20 cellular contexts compared by ENCODE assay signal in genomic region chr11:84056696-84057095, GRCh38.
A peak's percentile ranks its signal among the peaks of the same experiment; 100 is the strongest.
DNase-seq lines count a peak whose midpoint lies in the region; ATAC-seq and TF ChIP-seq lines count a peak whose summit lies in the region.
"Had no signal": no experiment of that assay in that cellular context is flagged by ENCODE, and none has a peak within 500 bp of the region (broad histone marks: within the 10 kb centered on the region; RNA-seq: fewer than 3 reads in every experiment).

No MANE protein-coding gene starts in this region.

- H3K27me3 Mint-ChIP-seq in GM23338 (ENCODE audit: insufficient read depth, low read depth, poor library complexity) (peaks cover 2% of the 10 kb centered on the region), WTC11 (ENCODE audit: low read depth) (no peaks in the 10 kb centered on the region)
- H3K27me3 Mint-ChIP-seq: CD8-positive, alpha-beta memory T cell had no signal

- H3K4me1 Mint-ChIP-seq in GM23338 (no peaks in the 10 kb centered on the region), WTC11 (no peaks in the 10 kb centered on the region)
- H3K4me1 Mint-ChIP-seq: CD8-positive, alpha-beta memory T cell had no signal

- H3K4me3 ChIP-seq in GM23338 (no peak overlapping the region), brain microvascular endothelial cell (ENCODE audit: low read depth, low read length) (no peak overlapping the region)
- H3K4me3 ChIP-seq: BLaER1 treated with 17β-estradiol and CSF1 and Interleukin-3, amounts not matched to agents 10 nM and 100 nM; SK-N-MC had no signal

- H3K9me2 ChIP-seq in GM23338 (ENCODE audit: insufficient read depth), result no peaks in the 10 kb centered on the region

- no peaks in the 10 kb centered on the region for H4K20me1 ChIP-seq in GM23338 (replicated peaks; ENCODE audit: insufficient read depth)
- H4K20me1 ChIP-seq: BLaER1 treated with 17β-estradiol and CSF1 and Interleukin-3, amounts not matched to agents 10 nM and 100 nM had no signal

- DNase-seq in GM23338 (ENCODE audit: low spot score) (no peak), astrocyte of the hippocampus (ENCODE audit: low read depth, low spot score) (peak; percentile 4), kidney tubule cell (ENCODE audit: low spot score) (peak; percentile 14), renal cortical epithelial cell (ENCODE audit: low read depth) (peak; percentile 34), brain microvascular endothelial cell (no peak), WTC11 (ENCODE audit: low spot score) (no peak)
- no peak for DNase-seq in activated CD4-positive, alpha-beta T cell treated with anti-CD3 and anti-CD28 coated beads for 1 hour
- DNase-seq: CD8-positive, alpha-beta memory T cell; DMS79; HCEC 1CT; Kasumi-1; MM.1S; NCI-H1092; NCI-H1436 treated with DMSO at 0.1 percent for 48 hours; NCI-H2029 treated with DMSO at 0.1 percent for 48 hours; NCI-H446 treated with DMSO at 0.1 percent for 48 hours; NCI-H69; SHP77 had no signal

- H3K4me2 ChIP-seq in GM23338, result no peak overlapping the region
- H3K4me2 ChIP-seq: BLaER1 treated with 17β-estradiol and CSF1 and Interleukin-3, amounts not matched to agents 10 nM and 100 nM had no signal

- TF ChIP-seq CTCF in GM23338 (conservative IDR thresholded peaks at IDR 0.05; ENCODE audit: low read depth in 2 of 2), result no peak
- TF ChIP-seq CTCF in brain microvascular endothelial cell (IDR thresholded peaks at IDR 0.05; ENCODE audit: low read depth, low read length, missing control alignments), result no peak
- TF ChIP-seq CTCF in WTC11 (IDR thresholded peaks at IDR 0.05), result no peak

- no peaks in the 10 kb centered on the region for H3F3A ChIP-seq in GM23338 (replicated peaks; ENCODE audit: low read depth)

- no peaks in the 10 kb centered on the region for H3K36me3 ChIP-seq in GM23338 (ENCODE audit: insufficient read depth)
- H3K36me3 ChIP-seq in brain microvascular endothelial cell (replicated peaks), result no peaks in the 10 kb centered on the region
- H3K36me3 ChIP-seq: BLaER1 treated with 17β-estradiol and CSF1 and Interleukin-3, amounts not matched to agents 10 nM and 100 nM had no signal

- H3K4me3 Mint-ChIP-seq in GM23338, result no peak overlapping the region
- H3K4me3 Mint-ChIP-seq in WTC11, result no peak overlapping the region
- H3K4me3 Mint-ChIP-seq: CD8-positive, alpha-beta memory T cell had no signal

- H3K27me3 ChIP-seq in GM23338 (ENCODE audit: insufficient read depth), result no peaks in the 10 kb centered on the region
- H3K27me3 ChIP-seq in brain microvascular endothelial cell (replicated peaks), result no peaks in the 10 kb centered on the region
- H3K27me3 ChIP-seq: BLaER1 treated with 17β-estradiol and CSF1 and Interleukin-3, amounts not matched to agents 10 nM and 100 nM had no signal

- no peaks in the 10 kb centered on the region for H3K4me1 ChIP-seq in GM23338 (ENCODE audit: insufficient read depth)

- ATAC-seq in GM23338, result no peak
- no peak for ATAC-seq in WTC11

- H3K27ac ChIP-seq in GM23338 (ENCODE audit: low read depth) (no peak overlapping the region), brain microvascular endothelial cell (no peak overlapping the region)
- H3K27ac ChIP-seq: BLaER1 treated with 17β-estradiol and CSF1 and Interleukin-3, amounts not matched to agents 10 nM and 100 nM; SK-N-MC had no signal

- no peaks in the 10 kb centered on the region for H3K36me3 Mint-ChIP-seq in GM23338 (ENCODE audit: low read depth)
- H3K36me3 Mint-ChIP-seq in WTC11, result no peaks in the 10 kb centered on the region
- H3K36me3 Mint-ChIP-seq: CD8-positive, alpha-beta memory T cell had no signal

- CTCF ChIA-PET in WTC11 (lab: Charles Lee), result no interaction called here

- in situ Hi-C loops in brain microvascular endothelial cell (cut with HindIII; ENCODE audit: low pct_ligation_motif_present, low sequenced_read_pairs), result no loop called here

- POLR2A ChIA-PET in WTC11 (lab: Charles Lee), result no interaction called here

- H3K9me3 Mint-ChIP-seq in GM23338, result no peaks in the 10 kb centered on the region
- H3K9me3 Mint-ChIP-seq in WTC11, result peaks cover 4% of the 10 kb centered on the region; the same call in 1 of the 2 replicates

- H2AFZ ChIP-seq in GM23338, result 0 out of 2 replicates have a peak overlapping the region, but pooled peaks have one; percentile 24

- H3K79me2 ChIP-seq in GM23338 (replicated peaks; ENCODE audit: insufficient read depth), result no peaks in the 10 kb centered on the region

- no peak overlapping the region for H3K27ac Mint-ChIP-seq in GM23338
- H3K27ac Mint-ChIP-seq in WTC11, result no peak overlapping the region
- H3K27ac Mint-ChIP-seq: CD8-positive, alpha-beta memory T cell had no signal

TF ChIP-seq in GM23338, 12 proteins besides CTCF, POLR2A, EP300 and RAD21 (continues in another document):
- TF ChIP-seq ETS1 (IDR thresholded peaks at IDR 0.05) (no peak), STAT1 (IDR thresholded peaks at IDR 0.05; ENCODE audit: unreplicated experiment) (no peak)

TF ChIP-seq in WTC11, 78 proteins besides CTCF, POLR2A, EP300 and RAD21:
- TF ChIP-seq SMAD4 (CRISPR knock-in tag; IDR thresholded peaks at IDR 0.05) (no peak), ZNF317 (CRISPR knock-in tag; IDR thresholded peaks at IDR 0.05; ENCODE audit: borderline replicate concordance, low read depth) (no peak), NR3C1 (CRISPR knock-in tag; conservative IDR thresholded peaks at IDR 0.05; ENCODE audit: low read depth) (no peak), ZNF263 (CRISPR knock-in tag; IDR thresholded peaks at IDR 0.05; ENCODE audit: low read depth) (no peak), IRF1 (CRISPR knock-in tag; IDR thresholded peaks at IDR 0.05) (no peak), ESRRA (CRISPR knock-in tag; IDR thresholded peaks at IDR 0.05; ENCODE audit: borderline replicate concordance) (no peak)
- TF ChIP-seq, protein P1, sequence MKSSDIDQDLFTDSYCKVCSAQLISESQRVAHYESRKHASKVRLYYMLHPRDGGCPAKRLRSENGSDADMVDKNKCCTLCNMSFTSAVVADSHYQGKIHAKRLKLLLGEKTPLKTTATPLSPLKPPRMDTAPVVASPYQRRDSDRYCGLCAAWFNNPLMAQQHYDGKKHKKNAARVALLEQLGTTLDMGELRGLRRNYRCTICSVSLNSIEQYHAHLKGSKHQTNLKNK (CRISPR knock-in tag; IDR thresholded peaks at IDR 0.05), result no peak
- TF ChIP-seq, protein P2, sequence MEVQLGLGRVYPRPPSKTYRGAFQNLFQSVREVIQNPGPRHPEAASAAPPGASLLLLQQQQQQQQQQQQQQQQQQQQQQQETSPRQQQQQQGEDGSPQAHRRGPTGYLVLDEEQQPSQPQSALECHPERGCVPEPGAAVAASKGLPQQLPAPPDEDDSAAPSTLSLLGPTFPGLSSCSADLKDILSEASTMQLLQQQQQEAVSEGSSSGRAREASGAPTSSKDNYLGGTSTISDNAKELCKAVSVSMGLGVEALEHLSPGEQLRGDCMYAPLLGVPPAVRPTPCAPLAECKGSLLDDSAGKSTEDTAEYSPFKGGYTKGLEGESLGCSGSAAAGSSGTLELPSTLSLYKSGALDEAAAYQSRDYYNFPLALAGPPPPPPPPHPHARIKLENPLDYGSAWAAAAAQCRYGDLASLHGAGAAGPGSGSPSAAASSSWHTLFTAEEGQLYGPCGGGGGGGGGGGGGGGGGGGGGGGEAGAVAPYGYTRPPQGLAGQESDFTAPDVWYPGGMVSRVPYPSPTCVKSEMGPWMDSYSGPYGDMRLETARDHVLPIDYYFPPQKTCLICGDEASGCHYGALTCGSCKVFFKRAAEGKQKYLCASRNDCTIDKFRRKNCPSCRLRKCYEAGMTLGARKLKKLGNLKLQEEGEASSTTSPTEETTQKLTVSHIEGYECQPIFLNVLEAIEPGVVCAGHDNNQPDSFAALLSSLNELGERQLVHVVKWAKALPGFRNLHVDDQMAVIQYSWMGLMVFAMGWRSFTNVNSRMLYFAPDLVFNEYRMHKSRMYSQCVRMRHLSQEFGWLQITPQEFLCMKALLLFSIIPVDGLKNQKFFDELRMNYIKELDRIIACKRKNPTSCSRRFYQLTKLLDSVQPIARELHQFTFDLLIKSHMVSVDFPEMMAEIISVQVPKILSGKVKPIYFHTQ (CRISPR knock-in tag; IDR thresholded peaks at IDR 0.05), result no peak
- TF ChIP-seq, protein P3, sequence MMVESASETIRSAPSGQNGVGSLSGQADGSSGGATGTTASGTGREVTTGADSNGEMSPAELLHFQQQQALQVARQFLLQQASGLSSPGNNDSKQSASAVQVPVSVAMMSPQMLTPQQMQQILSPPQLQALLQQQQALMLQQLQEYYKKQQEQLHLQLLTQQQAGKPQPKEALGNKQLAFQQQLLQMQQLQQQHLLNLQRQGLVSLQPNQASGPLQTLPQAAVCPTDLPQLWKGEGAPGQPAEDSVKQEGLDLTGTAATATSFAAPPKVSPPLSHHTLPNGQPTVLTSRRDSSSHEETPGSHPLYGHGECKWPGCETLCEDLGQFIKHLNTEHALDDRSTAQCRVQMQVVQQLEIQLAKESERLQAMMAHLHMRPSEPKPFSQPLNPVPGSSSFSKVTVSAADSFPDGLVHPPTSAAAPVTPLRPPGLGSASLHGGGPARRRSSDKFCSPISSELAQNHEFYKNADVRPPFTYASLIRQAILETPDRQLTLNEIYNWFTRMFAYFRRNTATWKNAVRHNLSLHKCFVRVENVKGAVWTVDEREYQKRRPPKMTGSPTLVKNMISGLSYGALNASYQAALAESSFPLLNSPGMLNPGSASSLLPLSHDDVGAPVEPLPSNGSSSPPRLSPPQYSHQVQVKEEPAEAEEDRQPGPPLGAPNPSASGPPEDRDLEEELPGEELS (CRISPR knock-in tag; IDR thresholded peaks at IDR 0.05), result no peak

Comparison
In these comparisons a context has a peak if more than half of its experiments do, and no peak if none do; other contexts are left out.
1. DNase-seq: peak in astrocyte of the hippocampus (single experiment), kidney tubule cell (single experiment) and renal cortical epithelial cell (single experiment); none in GM23338 (single experiment), brain microvascular endothelial cell (single experiment), WTC11 (single experiment) and activated CD4-positive, alpha-beta T cell treated with anti-CD3 and anti-CD28 coated beads for 1 hour (single experiment).